15 cellular contexts compared by ENCODE assay signal in the genomic region with DNA sequence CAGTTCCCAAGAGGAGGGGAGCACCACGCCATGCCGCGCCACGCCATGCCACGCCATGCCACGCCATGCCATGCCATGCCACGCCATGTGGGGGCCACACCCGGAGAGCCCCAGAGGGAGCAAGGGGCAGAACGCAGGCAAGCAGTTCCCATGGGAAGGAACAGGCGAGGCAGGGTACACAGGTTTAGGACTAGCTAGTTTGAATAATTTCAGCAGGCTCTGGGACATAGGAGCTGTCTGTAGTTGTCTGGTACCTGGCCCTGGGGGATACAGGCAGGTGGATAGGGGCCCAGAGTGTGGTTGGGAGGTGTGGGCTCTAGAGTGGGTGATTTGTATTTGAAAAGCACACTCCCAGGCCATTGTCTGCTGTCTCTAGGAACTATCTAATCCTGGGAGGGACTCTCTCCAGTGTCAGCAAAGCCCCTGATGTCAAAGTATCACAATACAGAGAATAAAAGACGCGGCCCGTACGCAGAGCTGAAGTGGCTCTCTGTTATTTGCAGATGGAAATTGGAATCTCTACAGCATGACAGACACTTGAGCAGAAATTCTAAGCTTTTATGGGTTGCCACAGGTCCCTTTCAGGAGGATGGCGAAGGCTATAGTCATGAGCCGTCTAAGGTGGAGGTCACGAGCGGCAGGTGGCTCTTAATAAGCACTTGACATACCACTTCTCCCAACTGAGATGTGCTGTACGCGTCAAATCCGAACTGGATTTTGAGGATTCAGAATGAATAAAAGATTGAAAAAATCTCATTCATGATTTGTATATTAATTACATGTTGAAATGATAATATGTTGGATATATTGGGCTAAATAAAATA.
A peak's percentile ranks its signal among the peaks of the same experiment; 100 is the strongest.
DNase-seq lines count a peak whose midpoint lies in the region; ATAC-seq and TF ChIP-seq lines count a peak whose summit lies in the region.
"Had no signal": no experiment of that assay in that cellular context is flagged by ENCODE, and none has a peak within 500 bp of the region (broad histone marks: within the 10 kb centered on the region; RNA-seq: fewer than 3 reads in every experiment).

No MANE protein-coding gene starts in this region.

- in situ Hi-C loops in ACHN (cut with HindIII; ENCODE audit: low pct_ligation_motif_present, low pct_unique_long_range_greater_than_20kb, low sequenced_read_pairs) = no loop called here

- H3K36me3 ChIP-seq in left lung = no peaks in the 10 kb centered on the region
- H3K36me3 ChIP-seq: BLaER1 had no signal

- H3K27me3 ChIP-seq in left lung = peaks cover 0 to 40% of the 10 kb centered on the region in 2 donors
- H3K27me3 ChIP-seq: BLaER1 had no signal

- no peak overlapping the region for H3K4me3 ChIP-seq in left lung
- H3K4me3 ChIP-seq: BLaER1 had no signal

- intact Hi-C loops in left lung (cut with DNase I) = no loop called here

- H3K9me3 ChIP-seq in left lung = peaks cover 0 to 6% of the 10 kb centered on the region in 2 donors

- DNase-seq in COLO668 (lab: John Stamatoyannopoulos, UW; ENCODE audit: unreplicated experiment) = peak; percentile 80
- peak; percentile 87 for DNase-seq in NCI-H1092 (lab: John Stamatoyannopoulos, UW)
- DNase-seq in NCI-H524 treated with DMSO at 0.1 percent for 48 hours (lab: John Stamatoyannopoulos, UW) = peak; percentile 94
- DNase-seq in left lung = peak; percentile 37 to 68
- no peak for DNase-seq in ACHN
- no peak for DNase-seq in NK-92 treated with Interleukin-12 subunit alpha and Interleukin-12 subunit beta, amount 100 ng/mL, for 24 hours (lab: John Stamatoyannopoulos, UW)
- DNase-seq: activated CD4-positive, alpha-beta T cell treated with anti-CD3 and anti-CD28 coated beads for 4 hours; activated naive CD4-positive, alpha-beta T cell treated with anti-CD3 and anti-CD28 coated beads, Interleukin-2, amount 10 ng/mL, durations not matched to agents 7 days and 5 days; central memory CD4-positive, alpha-beta T cell; erythroblast; Karpas-422; midbrain had no signal

- TF ChIP-seq CTCF in left lung (IDR thresholded peaks at IDR 0.05) = no peak

- no peak overlapping the region for H3K27ac ChIP-seq in left lung
- H3K27ac ChIP-seq: BLaER1 had no signal

- ATAC-seq in left lung (peak; percentile 28), GM21825 (IDR thresholded peaks at IDR 0.05; ENCODE audit: unreplicated experiment) (no peak), GM18909 (IDR thresholded peaks at IDR 0.05; ENCODE audit: poor library complexity, unreplicated experiment) (no peak)

- H3K4me1 ChIP-seq in left lung = peaks cover 13 to 16% of the 10 kb centered on the region in 2 donors

Comparison
In these comparisons a context has a peak if more than half of its experiments do, and no peak if none do; other contexts are left out.
1. DNase-seq: peak in COLO668 (single experiment), NCI-H1092 (single experiment), NCI-H524 treated with DMSO at 0.1 percent for 48 hours (single experiment) and left lung (2 of 2); none in ACHN (single experiment) and NK-92 treated with Interleukin-12 subunit alpha and Interleukin-12 subunit beta, amount 100 ng/mL, for 24 hours (single experiment).